1 cellular context compared by ENCODE assay signal in genomic region chr4:100986360-100986868, GRCh38.
A peak's percentile ranks its signal among the peaks of the same experiment; 100 is the strongest.
TF ChIP-seq lines count a peak whose summit lies in the region.

No MANE protein-coding gene starts in this region.

TF ChIP-seq in H1, 55 proteins besides CTCF, POLR2A, EP300 and RAD21 (continued from another document):
- TF ChIP-seq NANOG (IDR thresholded peaks at IDR 0.05; ENCODE audit: insufficient read depth, low read depth, low read length, poor library complexity, severe bottlenecking) (peak; percentile 29), KDM1A (IDR thresholded peaks at IDR 0.05; ENCODE audit: borderline replicate concordance, low read length) (no peak), MAFK (IDR thresholded peaks at IDR 0.05; ENCODE audit: low read depth, low read length) (no peak; the same call in 1 of the 2 replicates), CTBP2 (IDR thresholded peaks at IDR 0.05; ENCODE audit: borderline replicate concordance, insufficient read depth, insufficient read length, low read length) (no peak), BACH1 (IDR thresholded peaks at IDR 0.05; ENCODE audit: low read length) (0 out of 2 replicates have a peak, but pooled peaks have one; percentile 47), POU5F1 (IDR thresholded peaks at IDR 0.05; ENCODE audit: low read depth, low read length) (no peak), CBX8 (IDR thresholded peaks at IDR 0.05; ENCODE audit: borderline replicate concordance, low read depth, low read length) (no peak), RNF2 (IDR thresholded peaks at IDR 0.05; ENCODE audit: borderline replicate concordance, low read depth, low read length, missing control alignments, poor library complexity, severe bottlenecking) (no peak), EGR1 (IDR thresholded peaks at IDR 0.05; ENCODE audit: borderline replicate concordance, low read depth, low read length) (no peak), GABPA (IDR thresholded peaks at IDR 0.05; ENCODE audit: borderline replicate concordance, insufficient read depth, low read length) (no peak), EZH2 (IDR thresholded peaks at IDR 0.05; ENCODE audit: low read depth, low read length, severe bottlenecking) (no peak), BCL11A (IDR thresholded peaks at IDR 0.05; ENCODE audit: low read depth in 2 of 2, low read length in 2 of 2) (no peak), SIX5 (IDR thresholded peaks at IDR 0.05; ENCODE audit: low read depth, low read length) (no peak), SP4 (IDR thresholded peaks at IDR 0.05; ENCODE audit: low read length) (no peak)
- TF ChIP-seq, protein P1, sequence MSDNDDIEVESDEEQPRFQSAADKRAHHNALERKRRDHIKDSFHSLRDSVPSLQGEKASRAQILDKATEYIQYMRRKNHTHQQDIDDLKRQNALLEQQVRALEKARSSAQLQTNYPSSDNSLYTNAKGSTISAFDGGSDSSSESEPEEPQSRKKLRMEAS (IDR thresholded peaks at IDR 0.05), result no peak
